In the genomic region with DNA sequence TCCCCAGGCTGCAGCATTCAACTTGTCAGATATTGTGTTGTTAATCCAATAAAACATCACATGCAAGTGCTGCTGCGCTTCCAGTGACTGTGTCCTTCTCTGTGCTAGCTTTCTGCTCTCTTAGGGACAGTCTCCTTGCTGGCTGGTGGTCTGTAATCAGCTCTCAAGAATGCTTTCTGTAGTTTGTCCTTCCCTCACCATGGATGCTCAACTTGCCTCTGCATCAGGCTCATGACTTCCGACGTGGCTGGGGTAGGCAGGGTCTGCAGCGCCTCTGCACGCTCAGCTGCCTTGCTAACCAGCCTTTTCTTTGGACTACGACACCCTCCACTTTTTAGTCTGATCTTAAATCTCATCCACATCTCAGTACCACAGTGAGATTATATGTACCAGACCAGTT, we compare ENCODE assay signal across 14 cellular contexts. TPM values are rescaled to one million over a fixed set of nuclear protein-coding genes. Genes with fewer than 3 reads are reported as not detected.
DNase-seq lines count a peak whose midpoint lies in the region; ATAC-seq and TF ChIP-seq lines count a peak whose summit lies in the region.
"Had no signal": no experiment of that assay in that cellular context is flagged by ENCODE, and none has a peak within 500 bp of the region (broad histone marks: within the 10 kb centered on the region; RNA-seq: fewer than 3 reads in every experiment).

No MANE protein-coding gene starts in this region.

- H4K91ac ChIP-seq in neuronal stem cell (ENCODE audit: low read depth, low read length, poor library complexity): no peak overlapping the region

- CTCF ChIA-PET in SK-N-SH (lab: Yijun Ruan, JAX): interaction anchor here (0.6 to 6.3 kb wide), 34 partner anchors 10 to 498 kb away, joined by 3 to 73 read pairs (median 6); partner anchors contain the start of gene BMPR1A

- H3K79me1 ChIP-seq in neuronal stem cell (ENCODE audit: low read depth, low read length): no peaks in the 10 kb centered on the region

- no peak for TF ChIP-seq RAD21 in SK-N-SH (IDR thresholded peaks at IDR 0.05; ENCODE audit: low read length)

- no peak overlapping the region for H3K4ac ChIP-seq in neuronal stem cell (ENCODE audit: low read length)

- ATAC-seq in gastroesophageal sphincter: no peak
- ATAC-seq: CD8-positive, alpha-beta T cell had no signal

- TF ChIP-seq EP300 in SK-N-SH (IDR thresholded peaks at IDR 0.05; ENCODE audit: borderline replicate concordance in 1 of 2, low read depth in 1 of 2, low read length in 1 of 2) (no peak), gastroesophageal sphincter (IDR thresholded peaks at IDR 0.05) (no peak), ovary (IDR thresholded peaks at IDR 0.05) (no peak)

- intact Hi-C loops in ovary (cut with DNase I): loop anchor here in 3 of 4 donors (5.0 kb wide), 1 partner anchor 187 kb away; no protein-coding TSS in a partner anchor

- no peak overlapping the region for H3K23ac ChIP-seq in neuronal stem cell (ENCODE audit: low read depth, low read length, poor library complexity)

- no peak overlapping the region for H2AFZ ChIP-seq in SK-N-SH (ENCODE audit: low read depth)
- H2AFZ ChIP-seq in neuronal stem cell (ENCODE audit: low read length): no peak overlapping the region
- no peak overlapping the region for H2AFZ ChIP-seq in GM23248

- H4K20me1 ChIP-seq in SK-N-SH (ENCODE audit: insufficient read depth) (no peaks in the 10 kb centered on the region), GM23248 (ENCODE audit: insufficient read depth) (no peaks in the 10 kb centered on the region)

- H3K79me2 ChIP-seq in SK-N-SH (ENCODE audit: insufficient read depth) (peaks cover 4% of the 10 kb centered on the region; the same call in 1 of the 2 replicates), GM23248 (ENCODE audit: insufficient read depth) (no peaks in the 10 kb centered on the region)

- H3K36me3 ChIP-seq in SK-N-SH (replicated peaks in 1 of 2; ENCODE audit: control insufficient read depth in 1 of 2, insufficient read depth in 2 of 2, low read length in 1 of 2) (peaks cover 43 to 44% of the 10 kb centered on the region in 2 experiments), gastroesophageal sphincter (peaks cover 0 to 31% of the 10 kb centered on the region in 2 donors), neuronal stem cell (replicated peaks in 1 of 2; ENCODE audit: control insufficient read depth in 2 of 2, insufficient read depth in 2 of 2, low read length in 2 of 2) (peaks cover 14 to 66% of the 10 kb centered on the region in 2 donors), ovary (no peaks in the 10 kb centered on the region), GM23248 (ENCODE audit: low read depth) (peaks cover 8% of the 10 kb centered on the region)

- no peak overlapping the region for H2BK5ac ChIP-seq in neuronal stem cell (ENCODE audit: low read length)

- H3K9me3 ChIP-seq in SK-N-SH (no peaks in the 10 kb centered on the region), gastroesophageal sphincter (no peaks in the 10 kb centered on the region), neuronal stem cell (replicated peaks in 1 of 2; ENCODE audit: control insufficient read depth in 2 of 2, insufficient read depth in 1 of 2, low read depth in 1 of 2, low read length in 2 of 2) (no peaks in the 10 kb centered on the region), ovary (no peaks in the 10 kb centered on the region), GM23248 (ENCODE audit: low read depth) (no peaks in the 10 kb centered on the region)
- H3K9me3 ChIP-seq: Peyer's patch had no signal

- H3F3A ChIP-seq in SK-N-SH (replicated peaks; ENCODE audit: insufficient read depth): peaks cover 10% of the 10 kb centered on the region
- H3F3A ChIP-seq in GM23248 (ENCODE audit: insufficient read depth): peaks cover 15% of the 10 kb centered on the region

- no peak overlapping the region for H2BK12ac ChIP-seq in neuronal stem cell (ENCODE audit: low read length)

- H3K9ac ChIP-seq in SK-N-SH (no peak overlapping the region), neuronal stem cell (ENCODE audit: low read depth, low read length, poor library complexity) (no peak overlapping the region), GM23248 (no peak overlapping the region)

- H3K18ac ChIP-seq in neuronal stem cell (ENCODE audit: low read length): no peak overlapping the region

- peak; percentile 26 for DNase-seq in Ammon's horn (ENCODE audit: low spot score)
- DNase-seq in SK-N-SH: peak; percentile 24
- peak; percentile 31 for DNase-seq in neuronal stem cell (ENCODE audit: low spot score)
- no peak for DNase-seq in ovary
- DNase-seq in germinal center (ENCODE audit: low spot score): no peak
- no peak for DNase-seq in GM19238 (ENCODE audit: insufficient read length, low spot score)
- DNase-seq in GM23248: no peak
- DNase-seq: NCI-H524 treated with DMSO at 0.1 percent for 48 hours had no signal

- TF ChIP-seq POLR2A in gastroesophageal sphincter (IDR thresholded peaks at IDR 0.05) (no peak), ovary (IDR thresholded peaks at IDR 0.05) (no peak)

- no peak overlapping the region for H2BK15ac ChIP-seq in neuronal stem cell (ENCODE audit: low read length)

- H2BK120ac ChIP-seq in neuronal stem cell (ENCODE audit: low read depth, low read length): no peak overlapping the region

- H3K4me3 ChIP-seq in SK-N-SH (ENCODE audit: low read depth in 2 of 2, low read length in 1 of 2) (no peak overlapping the region), gastroesophageal sphincter (no peak overlapping the region), neuronal stem cell (ENCODE audit: low read length in 2 of 2) (no peak overlapping the region), ovary (no peak overlapping the region), GM23248 (no peak overlapping the region)
- H3K4me3 ChIP-seq: Peyer's patch had no signal

- H3K9me2 ChIP-seq in SK-N-SH (no peaks in the 10 kb centered on the region), GM23248 (ENCODE audit: insufficient read depth) (no peaks in the 10 kb centered on the region)

- 78% methylated on average over 6 of the region's 6 CpGs for WGBS in SK-N-SH (ENCODE audit: low lambda C conversion rate)
- 22 to 58% methylated on average over 5 of the region's 6 CpGs for WGBS in gastroesophageal sphincter (ENCODE audit: low coverage in 1 of 2), 2 donors
- no CpG with 5 or more reads among the region's 6 CpGs for WGBS in neuronal stem cell (ENCODE audit: extremely low coverage in 2 of 2, insufficient read length in 2 of 2, insufficient replicate concordance in 1 of 2), 2 donors
- WGBS in ovary, 3 donors: 74 to 76% (median 76%) methylated on average over 6 of the region's 6 CpGs
- 74 to 77% methylated on average over 6 of the region's 6 CpGs for WGBS in GM23248 (ENCODE audit: low coverage in 1 of 2, low lambda C conversion rate in 2 of 2, missing lambda C conversion rate in 2 of 2), 2 experiments

- H3K4me2 ChIP-seq in SK-N-SH: no peak overlapping the region
- no peak overlapping the region for H3K4me2 ChIP-seq in neuronal stem cell (ENCODE audit: insufficient read depth, low read length, poor library complexity, severe bottlenecking)
- H3K4me2 ChIP-seq in GM23248 (ENCODE audit: unreplicated experiment): no peak overlapping the region

- no peak overlapping the region for H3K14ac ChIP-seq in neuronal stem cell (ENCODE audit: low read length)

- H4K8ac ChIP-seq in neuronal stem cell (ENCODE audit: low read depth, low read length): no peak overlapping the region

- no peak overlapping the region for H2AK5ac ChIP-seq in neuronal stem cell (ENCODE audit: low read depth, low read length)

- TF ChIP-seq CTCF in SK-N-SH (IDR thresholded peaks at IDR 0.05): no peak
- no peak for TF ChIP-seq CTCF in gastroesophageal sphincter (IDR thresholded peaks at IDR 0.05)
- no peak for TF ChIP-seq CTCF in ovary (IDR thresholded peaks at IDR 0.05)

- in situ Hi-C loops in GM23248 (cut with MboI): no loop called here

- H3K27me3 ChIP-seq in SK-N-SH (ENCODE audit: insufficient read depth): no peaks in the 10 kb centered on the region
- no peaks in the 10 kb centered on the region for H3K27me3 ChIP-seq in gastroesophageal sphincter
- H3K27me3 ChIP-seq in neuronal stem cell (ENCODE audit: control insufficient read depth in 3 of 3, insufficient read depth in 3 of 3, low read depth in 1 of 3, low read length in 3 of 3): no peaks in the 10 kb centered on the region
- H3K27me3 ChIP-seq in ovary: no peaks in the 10 kb centered on the region
- no peaks in the 10 kb centered on the region for H3K27me3 ChIP-seq in GM23248 (replicated peaks; ENCODE audit: insufficient read depth)
- H3K27me3 ChIP-seq: foreskin keratinocyte, Peyer's patch had no signal

- POLR2A ChIA-PET in SK-N-SH (lab: Yijun Ruan, JAX): interaction anchor here (2.2 kb wide), 1 partner anchor 188 kb away, joined by 8 read pairs; no protein-coding TSS in a partner anchor

- H3K27ac ChIP-seq in SK-N-SH (ENCODE audit: low read depth in 2 of 2, low read length in 1 of 2) (no peak overlapping the region; a peak in 1 of 4 replicates), gastroesophageal sphincter (peak overlapping the region in 3 of 4 donors; percentile 27 to 68 (median 67)), neuronal stem cell (replicated peaks; ENCODE audit: low read length) (peak overlapping the region; percentile 0), ovary (no peak overlapping the region), GM23248 (no peak overlapping the region)
- H3K27ac ChIP-seq: foreskin keratinocyte, Peyer's patch had no signal

- H3K4me1 ChIP-seq in SK-N-SH (ENCODE audit: control insufficient read depth in 1 of 2, insufficient read depth in 2 of 2, low read depth in 1 of 2, low read length in 1 of 2) (peaks cover 4 to 11% of the 10 kb centered on the region in 2 experiments; a peak in 3 of 4 replicates), gastroesophageal sphincter (peaks cover 3 to 48% (median 3%) of the 10 kb centered on the region in 3 donors), neuronal stem cell (ENCODE audit: control insufficient read depth in 2 of 2, insufficient read depth in 1 of 2, low read depth in 1 of 2, low read length in 2 of 2) (peaks cover 3 to 6% of the 10 kb centered on the region in 2 donors), ovary (ENCODE audit: insufficient read depth) (peaks cover 6% of the 10 kb centered on the region), GM23248 (ENCODE audit: insufficient read depth) (peaks cover 6% of the 10 kb centered on the region; the same call in 1 of the 2 replicates)
- H3K4me1 ChIP-seq: foreskin keratinocyte, Peyer's patch had no signal

RNA-seq across cellular contexts. Expression of gene MMRN2, which starts 58.3 kb away (rescaled TPM):
- polyA plus RNA-seq in SK-N-SH (2012; rRNA removed) (0.02 and 0.05 TPM in 2 replicates), ovary (10 to 100 TPM; 21.2 to 29.9 TPM), GM23248 (2016; fragmentation: Nextera tagmentation; extraction: Ambion mirVana) (1.2 and 1.5 TPM in 2 replicates)
- not detected in 2 replicates for polyA plus RNA-seq in SK-N-SH (2012; cell fraction: cytosol; rRNA removed)
- polyA plus RNA-seq in SK-N-SH (2012; cell fraction: nucleus; rRNA removed): 0.01 and 0.06 TPM in 2 replicates
- total RNA-seq in gastroesophageal sphincter (10 to 100 TPM; 18.5 to 77.7 (median 42.2) TPM), ovary (10 to 100 TPM; 11.3 to 44.6 (median 18.5) TPM)
- polyA plus RNA-seq in neuronal stem cell (2013, experiment 1 of 2): 0.52 TPM
- 0.40 TPM for polyA plus RNA-seq in neuronal stem cell (2013, experiment 2 of 2)
- 4.5 and 7.3 TPM in 2 replicates for total RNA-seq in GM23248 (2014; rRNA removed; shearing (Covaris generic))
- total RNA-seq: activated naive CD4-positive, alpha-beta T cell treated with anti-CD3 and anti-CD28 coated beads for 36 hours had no signal

RNA-seq across cellular contexts. Expression of gene SNCG, which starts 59.3 kb away (rescaled TPM):
- polyA plus RNA-seq in SK-N-SH (2012; rRNA removed) (3.8 and 4.3 TPM in 2 replicates), ovary (10 to 100 TPM; 13.7 to 41.9 TPM), GM23248 (2016; fragmentation: Nextera tagmentation; extraction: Ambion mirVana) (2.8 and 3.1 TPM in 2 replicates)
- 2.3 and 3.1 TPM in 2 replicates for polyA plus RNA-seq in SK-N-SH (2012; cell fraction: cytosol; rRNA removed)
- polyA plus RNA-seq in SK-N-SH (2012; cell fraction: nucleus; rRNA removed): 5.2 and 6.0 TPM in 2 replicates
- total RNA-seq in gastroesophageal sphincter (100 to 1,000 TPM in 1 of 4 donors, 10 to 100 TPM in 3; 12.8 to 102 (median 33.7) TPM), ovary (10 to 100 TPM; 15.4 to 76.1 (median 43.6) TPM)
- 0.21 TPM for polyA plus RNA-seq in neuronal stem cell (2013, experiment 1 of 2)
- polyA plus RNA-seq in neuronal stem cell (2013, experiment 2 of 2): 0.29 TPM
- total RNA-seq in GM23248 (2014; rRNA removed; shearing (Covaris generic)): 1.2 and 1.8 TPM in 2 replicates
- total RNA-seq: CD8-positive, alpha-beta T cell; mononuclear cell had no signal

Comparison
In these comparisons a context has a peak if more than half of its experiments do, and no peak if none do; other contexts are left out.
1. DNase-seq: peak in Ammon's horn (single experiment), SK-N-SH (single experiment) and neuronal stem cell (single experiment); none in ovary (0 of 5), germinal center (single experiment), GM19238 (single experiment) and GM23248 (single experiment).
2. H3K27ac ChIP-seq: peak in gastroesophageal sphincter (3 of 4) and neuronal stem cell (single experiment); none in SK-N-SH (0 of 2), ovary (0 of 2) and GM23248 (single experiment).